24 cellular contexts compared by ENCODE assay signal in genomic region chr20:5821627-5822215, GRCh38.
DNase-seq lines count a peak whose midpoint lies in the region; TF ChIP-seq lines count a peak whose summit lies in the region.
"Had no signal": no experiment of that assay in that cellular context is flagged by ENCODE, and none has a peak within 500 bp of the region (broad histone marks: within the 10 kb centered on the region; RNA-seq: fewer than 3 reads in every experiment).

No MANE protein-coding gene starts in this region.

- intact Hi-C loops in adrenal gland (cut with DNase I) (no loop called here), posterior cingulate gyrus (cut with DNase I) (no loop called here)

- peak; percentile 24 for DNase-seq in BE2C
- DNase-seq in HT1080 (ENCODE audit: low read depth): peak; percentile 21
- DNase-seq in adrenal gland: peak; percentile 75 to 90 (median 89)
- peak; percentile 54 for DNase-seq in kidney tubule cell (ENCODE audit: low spot score)
- DNase-seq in 8988T: no peak
- no peak for DNase-seq in NCI-H345 (lab: John Stamatoyannopoulos, UW)
- no peak for DNase-seq in posterior cingulate gyrus
- DNase-seq in NCI-H187 treated with DMSO at 0.1 percent for 48 hours (lab: John Stamatoyannopoulos, UW): no peak
- DNase-seq: activated CD4-positive, alpha-beta T cell treated with anti-CD3 and anti-CD28 coated beads, Interleukin-2, amount 10 ng/mL, durations not matched to agents 24 days and 14 days; activated naive CD8-positive, alpha-beta T cell treated with anti-CD3 and anti-CD28 coated beads, Interleukin-2, amount 50 U/mL, for 24 hours; brain microvascular endothelial cell; CD8-positive, alpha-beta T cell; cortex of kidney; hippocampal formation; islet precursor cell; mammary epithelial cell; NCI-H146; NCI-H748 treated with DMSO at 0.1 percent for 48 hours; SHP77; sigmoid colon had no signal

- WGBS in adrenal gland, 4 donors: 19 to 69% (median 34%) methylated on average over 3 to 4 of the region's 4 CpGs

- H3K9me3 ChIP-seq in BE2C (no peaks in the 10 kb centered on the region), adrenal gland (replicated peaks in 1 of 3) (no peaks in the 10 kb centered on the region)
- H3K9me3 ChIP-seq: HAP-1, sigmoid colon, thoracic aorta had no signal

- H3K4me3 ChIP-seq in BE2C (ENCODE audit: low read depth, low read length) (no peak overlapping the region), adrenal gland (no peak overlapping the region)
- H3K4me3 ChIP-seq: GM12878, HAP-1, sigmoid colon, thoracic aorta had no signal

- H3K27ac ChIP-seq in adrenal gland: peak overlapping the region; percentile 82 to 91 (median 89)
- H3K27ac ChIP-seq: brain microvascular endothelial cell, parathyroid adenoma, sigmoid colon, thoracic aorta had no signal

- H3K4me1 ChIP-seq in BE2C (no peaks in the 10 kb centered on the region; the same call in 1 of the 2 replicates), adrenal gland (replicated peaks in 1 of 2) (peaks cover 35 to 39% of the 10 kb centered on the region in 2 donors)
- H3K4me1 ChIP-seq: parathyroid adenoma, sigmoid colon had no signal

- peak in 1 of 2 donors; percentile 63 for TF ChIP-seq POLR2A in adrenal gland (IDR thresholded peaks at IDR 0.05)

- TF ChIP-seq CTCF in BE2C (IDR thresholded peaks at IDR 0.05; ENCODE audit: low read depth, low read length) (no peak), adrenal gland (IDR thresholded peaks at IDR 0.05) (no peak)

- no peaks in the 10 kb centered on the region for H3K36me3 ChIP-seq in BE2C
- no peaks in the 10 kb centered on the region for H3K36me3 ChIP-seq in adrenal gland (replicated peaks in 1 of 2)
- H3K36me3 ChIP-seq: brain microvascular endothelial cell, HAP-1, sigmoid colon, thoracic aorta had no signal

- H3K27me3 ChIP-seq in BE2C (no peaks in the 10 kb centered on the region), adrenal gland (no peaks in the 10 kb centered on the region)
- H3K27me3 ChIP-seq: brain microvascular endothelial cell, sigmoid colon had no signal

Comparison
In these comparisons a context has a peak if more than half of its experiments do, and no peak if none do; other contexts are left out.
1. DNase-seq: peak in BE2C (single experiment), HT1080 (single experiment), adrenal gland (7 of 7) and kidney tubule cell (single experiment); none in 8988T (single experiment), NCI-H345 (single experiment), posterior cingulate gyrus (0 of 10) and NCI-H187 treated with DMSO at 0.1 percent for 48 hours (single experiment).